In the genomic region with DNA sequence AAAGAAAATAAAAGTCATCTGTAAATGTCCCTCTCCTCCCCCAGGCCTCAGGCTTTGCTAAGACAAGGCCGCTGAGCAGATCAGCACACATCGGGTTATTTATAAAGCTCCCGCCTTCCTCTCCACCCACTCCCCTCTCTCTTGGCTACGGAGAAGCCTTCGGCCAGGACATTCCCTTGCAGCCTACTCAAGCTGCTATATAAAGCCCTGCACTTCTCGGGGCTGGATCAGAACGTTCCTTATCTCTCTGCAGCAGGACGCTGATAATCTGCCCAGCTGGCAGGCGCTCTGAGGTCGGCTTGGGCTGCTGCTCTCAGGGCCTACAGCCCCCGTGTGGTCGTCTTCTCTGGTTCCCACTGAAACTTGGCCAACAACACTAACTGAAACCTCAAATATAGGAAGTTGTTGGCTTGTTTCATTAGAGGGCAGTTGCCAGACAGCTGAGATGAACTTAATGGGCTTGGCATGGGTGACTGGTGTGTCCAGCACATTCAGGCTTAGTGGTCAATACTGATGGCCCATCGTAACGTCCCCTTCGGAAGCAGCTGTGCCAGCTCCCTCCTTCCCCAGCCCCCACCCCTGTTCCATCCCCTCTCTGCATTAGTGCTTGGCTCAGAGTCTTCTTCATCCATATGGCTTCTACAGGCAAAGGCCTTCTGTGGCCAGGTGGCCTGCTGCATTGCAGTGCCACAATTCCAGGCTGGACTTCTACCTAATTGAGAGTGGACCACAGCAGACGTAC, we compare ENCODE assay signal across 8 cellular contexts.
DNase-seq lines count a peak whose midpoint lies in the region; ATAC-seq lines count a peak whose summit lies in the region.

No MANE protein-coding gene starts in this region.

- ATAC-seq in GM18498 (IDR thresholded peaks at IDR 0.05; ENCODE audit: unreplicated experiment) = peak; percentile 77
- peak; percentile 57 for ATAC-seq in HG02610 (IDR thresholded peaks at IDR 0.05; ENCODE audit: unreplicated experiment)

- DNase-seq in NCI-H446 (lab: John Stamatoyannopoulos, UW) (peak; percentile 52 to 73), dermis microvascular lymphatic vessel endothelial cell (ENCODE audit: low read depth in 2 of 2) (peak; percentile 45 to 94), midbrain (lab: John Stamatoyannopoulos, UW) (peak; percentile 50), NCI-H187 treated with DMSO at 0.1 percent for 48 hours (lab: John Stamatoyannopoulos, UW) (no peak), iPS-NIHi11 (ENCODE audit: low spot score) (no peak), kidney tubule cell (ENCODE audit: low spot score) (no peak)

Comparison
In these comparisons a context has a peak if more than half of its experiments do, and no peak if none do; other contexts are left out.
1. DNase-seq: peak in NCI-H446 (2 of 2), dermis microvascular lymphatic vessel endothelial cell (2 of 2) and midbrain (single experiment); none in NCI-H187 treated with DMSO at 0.1 percent for 48 hours (single experiment), iPS-NIHi11 (single experiment) and kidney tubule cell (single experiment).